10 cellular contexts compared by ENCODE assay signal in the genomic region with DNA sequence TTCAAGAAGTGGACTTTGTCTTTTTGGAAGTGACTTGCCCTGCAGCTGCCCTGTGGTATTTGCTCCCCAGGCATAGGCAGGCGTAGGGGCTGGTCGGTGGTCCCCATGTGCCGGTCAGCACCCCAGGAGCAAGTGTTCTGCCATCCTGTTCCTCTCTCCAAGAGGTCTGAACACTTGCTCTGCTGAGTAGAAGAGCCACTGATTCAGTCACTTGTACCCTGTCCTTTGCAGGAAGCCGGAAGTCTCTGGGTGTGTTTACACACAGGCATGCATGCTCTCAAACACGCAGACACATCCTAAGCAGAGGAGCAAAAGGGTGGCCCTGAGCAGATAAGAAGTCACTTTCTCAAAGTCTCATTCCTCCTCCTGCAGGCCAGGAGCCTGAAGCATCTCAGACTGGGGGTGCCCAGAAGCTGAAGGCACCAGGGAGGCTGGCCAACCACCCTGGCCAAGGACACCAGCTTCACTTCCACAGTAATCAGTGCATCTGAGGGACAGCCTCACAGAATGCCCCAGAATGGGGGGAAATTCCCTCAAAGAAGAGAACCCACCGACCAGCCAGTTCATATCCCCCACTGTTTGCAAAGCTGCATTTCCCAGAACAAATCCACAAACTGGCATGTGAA.
A peak's percentile ranks its signal among the peaks of the same experiment; 100 is the strongest.
DNase-seq lines count a peak whose midpoint lies in the region; ATAC-seq and TF ChIP-seq lines count a peak whose summit lies in the region.
"Had no signal": no experiment of that assay in that cellular context is flagged by ENCODE, and none has a peak within 500 bp of the region (broad histone marks: within the 10 kb centered on the region; RNA-seq: fewer than 3 reads in every experiment).

No MANE protein-coding gene starts in this region.

- peak overlapping the region; percentile 83 for H3K4ac ChIP-seq in IMR-90 (ENCODE audit: low read depth, low read length)

- peak overlapping the region; percentile 52; the same call in 1 of the 2 replicates for H4K5ac ChIP-seq in IMR-90 (ENCODE audit: low read depth, low read length)

- peaks cover 27% of the 10 kb centered on the region for H3K9me1 ChIP-seq in IMR-90 (ENCODE audit: insufficient read depth, low read length)

- TF ChIP-seq CTCF in IMR-90 (conservative IDR thresholded peaks at IDR 0.05; ENCODE audit: low read depth, low read length) = no peak
- TF ChIP-seq CTCF in PC-9 (conservative IDR thresholded peaks at IDR 0.05) = no peak

- H2BK15ac ChIP-seq in IMR-90 (ENCODE audit: low read depth, low read length) = peak overlapping the region; percentile 86; the same call in 2 of the 3 replicates

- H3K18ac ChIP-seq in IMR-90 (ENCODE audit: low read depth, low read length) = peak overlapping the region; percentile 17; the same call in 1 of the 2 replicates

- H3K4me2 ChIP-seq in IMR-90 (ENCODE audit: low read depth, low read length) (no peak overlapping the region), PC-9 (no peak overlapping the region)

- 100% methylated on average over 3 of the region's 6 CpGs; no CpG with 5 or more reads in 1 of the 2 experiments for WGBS in IMR-90 (ENCODE audit: extremely low coverage in 2 of 2, insufficient read length in 1 of 2), 2 experiments

- peak overlapping the region; percentile 84 for H3K23ac ChIP-seq in IMR-90 (ENCODE audit: low read depth, low read length)

- ATAC-seq in IMR-90 (ENCODE audit: low read depth) = peak; percentile 38
- peak; percentile 91 for ATAC-seq in central memory CD8-positive, alpha-beta T cell (replicated peaks; ENCODE audit: extremely low read depth, poor library complexity, severe bottlenecking)
- ATAC-seq in natural killer cell treated with Interleukin-12 subunit alpha and Interleukin-12 subunit beta and Interleukin-15 and Interleukin-18, amount 100 ng/mL, for 72 hours = peak; percentile 40 to 70

- H3K14ac ChIP-seq in IMR-90 (replicated peaks; ENCODE audit: low read depth, low read length) = peak overlapping the region; percentile 86

- peaks cover 17% of the 10 kb centered on the region for H3K36me3 Mint-ChIP-seq in activated CD4-positive, alpha-beta T cell treated with anti-CD3 and anti-CD28 coated beads, Interleukin-2, amount 10 ng/mL, durations not matched to agents 7 days and 5 days (ENCODE audit: low read depth)
- H3K36me3 Mint-ChIP-seq in central memory CD8-positive, alpha-beta T cell (ENCODE audit: insufficient read depth) = no peaks in the 10 kb centered on the region
- H3K36me3 Mint-ChIP-seq in natural killer cell treated with Interleukin-12 subunit alpha and Interleukin-12 subunit beta and Interleukin-15 and Interleukin-18, amount 100 ng/mL, for 72 hours = no peaks in the 10 kb centered on the region

- H2AK5ac ChIP-seq in IMR-90 (ENCODE audit: low read depth, low read length) = peak overlapping the region; percentile 84

- peaks cover 5% of the 10 kb centered on the region; the same call in 1 of the 2 replicates for H3K9me3 ChIP-seq in IMR-90 (ENCODE audit: control insufficient read depth, insufficient read depth, low read length)
- no peaks in the 10 kb centered on the region for H3K9me3 ChIP-seq in PC-9 (ENCODE audit: insufficient read depth, low read depth)
- H3K9me3 ChIP-seq: ovary had no signal

- peak overlapping the region; percentile 96 for H2BK20ac ChIP-seq in IMR-90 (ENCODE audit: low read depth, low read length)

- no peak overlapping the region for H2AK9ac ChIP-seq in IMR-90 (replicated peaks; ENCODE audit: low read depth, low read length, poor library complexity)

- no peak overlapping the region for H3K9ac ChIP-seq in IMR-90 (ENCODE audit: low read depth, low read length)

- H4K91ac ChIP-seq in IMR-90 (ENCODE audit: insufficient read depth, low read depth, low read length) = peak overlapping the region; percentile 83

- H3K36me3 ChIP-seq in IMR-90 (ENCODE audit: control insufficient read depth, insufficient read depth, low read length) (no peaks in the 10 kb centered on the region), PC-9 (ENCODE audit: low read depth) (no peaks in the 10 kb centered on the region)
- H3K36me3 ChIP-seq: ovary had no signal

- H4K20me1 ChIP-seq in IMR-90 (ENCODE audit: insufficient read depth, low read length) = no peaks in the 10 kb centered on the region
- no peaks in the 10 kb centered on the region for H4K20me1 ChIP-seq in PC-9 (ENCODE audit: insufficient read depth)

- no peaks in the 10 kb centered on the region for H3F3A ChIP-seq in PC-9 (ENCODE audit: insufficient read depth, low read depth)

- CTCF ChIA-PET in IMR-90 (lab: Yijun Ruan, JAX) (interaction anchor here (0.7 to 1.0 kb wide), 2 partner anchors 8 to 233 kb away, joined by 3 read pairs; no protein-coding TSS in a partner anchor), PC-9 (lab: Charles Lee) (no interaction called here)
- CTCF ChIA-PET in activated CD4-positive, alpha-beta T cell treated with anti-CD3 and anti-CD28 coated beads, Interleukin-2, amount 10 ng/mL, durations not matched to agents 7 days and 5 days (lab: Charles Lee) = no interaction called here

- peak overlapping the region; percentile 64 for H2BK5ac ChIP-seq in IMR-90 (ENCODE audit: low read depth, low read length, poor library complexity, severe bottlenecking)

- TF ChIP-seq RAD21 in IMR-90 (IDR thresholded peaks at IDR 0.05; ENCODE audit: low read length) = no peak

- H3K27me3 ChIP-seq in IMR-90 (ENCODE audit: control insufficient read depth, insufficient read depth, low read length) = no peaks in the 10 kb centered on the region
- no peaks in the 10 kb centered on the region for H3K27me3 ChIP-seq in PC-9 (ENCODE audit: insufficient read depth, low read depth)
- H3K27me3 ChIP-seq: ovary had no signal

- DNase-seq in IMR-90 = no peak
- peak; percentile 68 for DNase-seq in activated CD4-positive, alpha-beta T cell treated with anti-CD3 and anti-CD28 coated beads, Interleukin-2, amount 10 ng/mL, durations not matched to agents 7 days and 5 days
- DNase-seq in central memory CD8-positive, alpha-beta T cell (ENCODE audit: low spot score in 2 of 2) = peak in 1 of 2 donors; percentile 15
- DNase-seq in natural killer cell treated with Interleukin-12 subunit alpha and Interleukin-12 subunit beta and Interleukin-15 and Interleukin-18, amount 100 ng/mL, for 72 hours (ENCODE audit: low spot score) = no peak
- DNase-seq in NCI-H748 treated with DMSO at 0.1 percent for 48 hours (lab: John Stamatoyannopoulos, UW) = no peak
- no peak for DNase-seq in PC-9
- DNase-seq in LoVo (ENCODE audit: low spot score) = no peak
- no peak for DNase-seq in NCI-H146 (lab: John Stamatoyannopoulos, UW)
- DNase-seq: ovary had no signal

- POLR2A ChIA-PET in IMR-90 (lab: Charles Lee; ENCODE audit: unreplicated experiment) = no interaction called here
- POLR2A ChIA-PET in activated CD4-positive, alpha-beta T cell treated with anti-CD3 and anti-CD28 coated beads, Interleukin-2, amount 10 ng/mL, durations not matched to agents 7 days and 5 days (lab: Charles Lee) = interaction anchor here (0.6 kb wide), 1 partner anchor 28 kb away, joined by 3 read pairs; no protein-coding TSS in a partner anchor
- POLR2A ChIA-PET in PC-9 (lab: Charles Lee; ENCODE audit: unreplicated experiment) = no interaction called here

- H3K79me1 ChIP-seq in IMR-90 (ENCODE audit: low read depth in 1 of 2, low read length in 2 of 2) = peaks cover 0 to 12% of the 10 kb centered on the region in 2 experiments; a peak in 2 of 4 replicates

- no peak for TF ChIP-seq POLR2A in IMR-90 (IDR thresholded peaks at IDR 0.05; ENCODE audit: low read depth, low read length)

- H4K8ac ChIP-seq in IMR-90 (ENCODE audit: low read depth in 2 of 2, low read length in 2 of 2) = peak overlapping the region; percentile 41 to 91; a peak in 3 of 4 replicates

- intact Hi-C loops in IMR-90 (cut with micrococcal nuclease) = no loop called here
- intact Hi-C loops in PC-9 (cut with micrococcal nuclease; ENCODE audit: unreplicated experiment) = no loop called here

- dilution Hi-C loops in IMR-90 (cut with HindIII; ENCODE audit: low sequenced_read_pairs, unreplicated experiment) = no loop called here

- H3K4me3 Mint-ChIP-seq in activated CD4-positive, alpha-beta T cell treated with anti-CD3 and anti-CD28 coated beads, Interleukin-2, amount 10 ng/mL, durations not matched to agents 7 days and 5 days = peak overlapping the region; percentile 5
- H3K4me3 Mint-ChIP-seq in central memory CD8-positive, alpha-beta T cell = peak overlapping the region; percentile 65
- peak overlapping the region; percentile 44 for H3K4me3 Mint-ChIP-seq in natural killer cell treated with Interleukin-12 subunit alpha and Interleukin-12 subunit beta and Interleukin-15 and Interleukin-18, amount 100 ng/mL, for 72 hours

- peak overlapping the region; percentile 22; the same call in 1 of the 2 replicates for H3K56ac ChIP-seq in IMR-90 (ENCODE audit: extremely low read depth, insufficient read depth, low read length)

- H3K9me2 ChIP-seq in PC-9 (ENCODE audit: insufficient read depth) = no peaks in the 10 kb centered on the region

- H2BK120ac ChIP-seq in IMR-90 (ENCODE audit: low read depth, low read length) = peak overlapping the region; percentile 98

- peaks cover 14% of the 10 kb centered on the region for H3K27me3 Mint-ChIP-seq in activated CD4-positive, alpha-beta T cell treated with anti-CD3 and anti-CD28 coated beads, Interleukin-2, amount 10 ng/mL, durations not matched to agents 7 days and 5 days
- peaks cover 19% of the 10 kb centered on the region for H3K27me3 Mint-ChIP-seq in central memory CD8-positive, alpha-beta T cell
- H3K27me3 Mint-ChIP-seq in natural killer cell treated with Interleukin-12 subunit alpha and Interleukin-12 subunit beta and Interleukin-15 and Interleukin-18, amount 100 ng/mL, for 72 hours = no peaks in the 10 kb centered on the region

- H3K79me2 ChIP-seq in PC-9 (ENCODE audit: low read depth) = no peaks in the 10 kb centered on the region

- peak overlapping the region; percentile 84 for H2AFZ ChIP-seq in IMR-90 (replicated peaks; ENCODE audit: low read length, poor library complexity)
- H2AFZ ChIP-seq in PC-9 = no peak overlapping the region

- H3K4me3 ChIP-seq in IMR-90 (ENCODE audit: insufficient read depth, low read depth, low read length) (no peak overlapping the region), PC-9 (no peak overlapping the region)
- H3K4me3 ChIP-seq: ovary, SK-N-MC had no signal

- H3K27ac ChIP-seq in IMR-90 (ENCODE audit: insufficient read depth, low read length) = no peak overlapping the region
- no peak overlapping the region for H3K27ac ChIP-seq in PC-9
- H3K27ac ChIP-seq: ovary, SK-N-MC had no signal

- H3K4me1 Mint-ChIP-seq in activated CD4-positive, alpha-beta T cell treated with anti-CD3 and anti-CD28 coated beads, Interleukin-2, amount 10 ng/mL, durations not matched to agents 7 days and 5 days = peaks cover 68% of the 10 kb centered on the region
- peaks cover 53% of the 10 kb centered on the region for H3K4me1 Mint-ChIP-seq in central memory CD8-positive, alpha-beta T cell
- H3K4me1 Mint-ChIP-seq in natural killer cell treated with Interleukin-12 subunit alpha and Interleukin-12 subunit beta and Interleukin-15 and Interleukin-18, amount 100 ng/mL, for 72 hours (ENCODE audit: low read depth in 2 of 2) = peaks cover 9 to 12% of the 10 kb centered on the region in 2 donors

- BruUV-seq in IMR-90 (replicated peaks; lab: Mats Ljungman, UMichigan) = no TSS peak
- BruUV-seq in PC-9 (replicated peaks; lab: Mats Ljungman, UMichigan) = no TSS peak

- peaks cover 20% of the 10 kb centered on the region for H3K9me3 Mint-ChIP-seq in activated CD4-positive, alpha-beta T cell treated with anti-CD3 and anti-CD28 coated beads, Interleukin-2, amount 10 ng/mL, durations not matched to agents 7 days and 5 days
- no peaks in the 10 kb centered on the region for H3K9me3 Mint-ChIP-seq in central memory CD8-positive, alpha-beta T cell
- H3K9me3 Mint-ChIP-seq in natural killer cell treated with Interleukin-12 subunit alpha and Interleukin-12 subunit beta and Interleukin-15 and Interleukin-18, amount 100 ng/mL, for 72 hours = no peaks in the 10 kb centered on the region

- peak overlapping the region; percentile 96 for H3K27ac Mint-ChIP-seq in activated CD4-positive, alpha-beta T cell treated with anti-CD3 and anti-CD28 coated beads, Interleukin-2, amount 10 ng/mL, durations not matched to agents 7 days and 5 days
- H3K27ac Mint-ChIP-seq in central memory CD8-positive, alpha-beta T cell (ENCODE audit: low read depth) = peak overlapping the region; percentile 91
- peak overlapping the region; percentile 78 to 80 for H3K27ac Mint-ChIP-seq in natural killer cell treated with Interleukin-12 subunit alpha and Interleukin-12 subunit beta and Interleukin-15 and Interleukin-18, amount 100 ng/mL, for 72 hours

- peaks cover 18% of the 10 kb centered on the region for H3K4me1 ChIP-seq in IMR-90 (ENCODE audit: control insufficient read depth, insufficient read depth, low read length)
- H3K4me1 ChIP-seq in PC-9 (replicated peaks; ENCODE audit: insufficient read depth) = no peaks in the 10 kb centered on the region

- in situ Hi-C loops in IMR-90 (cut with MboI; ENCODE audit: low sequenced_read_pairs) = no loop called here

Comparison
In these comparisons a context has a peak if more than half of its experiments do, and no peak if none do; other contexts are left out.
1. ATAC-seq: peak in every context shown above with its lines; median percentile 91 in central memory CD8-positive, alpha-beta T cell; 55 in natural killer cell treated with Interleukin-12 subunit alpha and Interleukin-12 subunit beta and Interleukin-15 and Interleukin-18, amount 100 ng/mL, for 72 hours; 38 in IMR-90.
2. H3K4me3 Mint-ChIP-seq: peak in every context shown above with its lines; median percentile 65 in central memory CD8-positive, alpha-beta T cell; 44 in natural killer cell treated with Interleukin-12 subunit alpha and Interleukin-12 subunit beta and Interleukin-15 and Interleukin-18, amount 100 ng/mL, for 72 hours; 5 in activated CD4-positive, alpha-beta T cell treated with anti-CD3 and anti-CD28 coated beads, Interleukin-2, amount 10 ng/mL, durations not matched to agents 7 days and 5 days.